Comparison of ENCODE assay signal across 26 cellular contexts in the genomic region with DNA sequence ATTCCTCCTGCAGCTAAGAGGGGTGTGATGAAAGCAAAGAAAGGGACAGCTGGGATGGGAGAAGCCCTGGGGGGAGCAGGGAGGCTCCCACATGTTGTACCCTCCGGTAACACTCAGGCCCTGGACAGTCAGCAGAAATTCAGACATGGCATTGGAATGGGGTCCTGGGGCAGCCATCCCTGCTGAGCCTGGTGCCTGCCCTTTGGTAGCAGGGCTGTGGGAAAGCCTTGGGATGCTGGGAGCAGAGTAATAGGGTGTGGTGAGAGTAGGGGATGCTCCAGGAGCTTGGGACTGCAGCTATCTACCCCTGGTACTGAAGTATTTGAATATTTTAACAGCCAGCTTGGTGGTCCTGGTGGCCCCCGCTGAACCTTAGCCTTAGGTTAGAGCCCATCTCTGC. TPM values are rescaled to one million over a fixed set of nuclear protein-coding genes. Genes with fewer than 3 reads are reported as not detected.
"Had no signal": no experiment of that assay in that cellular context is flagged by ENCODE, and none has a peak within 500 bp of the region (broad histone marks: within the 10 kb centered on the region; RNA-seq: fewer than 3 reads in every experiment).

No MANE protein-coding gene starts in this region.

- H3K4me1 ChIP-seq: colonic mucosa had no signal

- H3K27me3 ChIP-seq: colonic mucosa, right atrium auricular region, testis had no signal

- ATAC-seq: activated CD8-positive, alpha-beta memory T cell treated with anti-CD3 and anti-CD28 coated beads, Interleukin-2, amount 10 ng/mL, durations not matched to agents 7 days and 5 days; activated T-helper 17 cell treated with anti-CD3 and anti-CD28 coated beads, Interleukin-2, amount 50 U/mL, for 72 hours; mucosa of descending colon; naive thymus-derived CD4-positive, alpha-beta T cell; stimulated activated effector memory CD8-positive, alpha-beta T cell treated with anti-CD3 and anti-CD28 coated beads, Interleukin-12 subunit alpha, Interleukin-12 subunit beta, amount 100 ng/mL, for 72 hours had no signal

- H3K36me3 Mint-ChIP-seq: activated CD8-positive, alpha-beta memory T cell treated with anti-CD3 and anti-CD28 coated beads, Interleukin-2, amount 10 ng/mL, durations not matched to agents 7 days and 5 days; activated naive CD8-positive, alpha-beta T cell treated with anti-CD3 and anti-CD28 coated beads for 36 hours; naive thymus-derived CD4-positive, alpha-beta T cell; stimulated activated effector memory CD8-positive, alpha-beta T cell treated with anti-CD3 and anti-CD28 coated beads, Interleukin-12 subunit alpha, Interleukin-12 subunit beta, amount 100 ng/mL, for 72 hours had no signal

- H3K27ac Mint-ChIP-seq: activated CD4-positive, alpha-beta memory T cell treated with anti-CD3 and anti-CD28 coated beads, Interleukin-2, amount 10 ng/mL, durations not matched to agents 7 days and 5 days; activated CD8-positive, alpha-beta memory T cell treated with anti-CD3 and anti-CD28 coated beads, Interleukin-2, amount 10 ng/mL, durations not matched to agents 7 days and 5 days; activated naive CD8-positive, alpha-beta T cell treated with anti-CD3 and anti-CD28 coated beads for 36 hours; activated T-helper 17 cell treated with anti-CD3 and anti-CD28 coated beads, Interleukin-2, amount 50 U/mL, for 72 hours; stimulated activated effector memory CD8-positive, alpha-beta T cell treated with anti-CD3 and anti-CD28 coated beads, Interleukin-12 subunit alpha, Interleukin-12 subunit beta, amount 100 ng/mL, for 72 hours had no signal

- H3K9me3 Mint-ChIP-seq: activated CD4-positive, alpha-beta memory T cell treated with anti-CD3 and anti-CD28 coated beads, Interleukin-2, amount 10 ng/mL, durations not matched to agents 7 days and 5 days; activated naive CD8-positive, alpha-beta T cell treated with anti-CD3 and anti-CD28 coated beads for 36 hours; activated T-helper 17 cell treated with anti-CD3 and anti-CD28 coated beads, Interleukin-2, amount 50 U/mL, for 72 hours; naive thymus-derived CD4-positive, alpha-beta T cell; stimulated activated effector memory CD8-positive, alpha-beta T cell treated with anti-CD3 and anti-CD28 coated beads, Interleukin-12 subunit alpha, Interleukin-12 subunit beta, amount 100 ng/mL, for 72 hours had no signal

- H3K4me3 Mint-ChIP-seq: activated CD4-positive, alpha-beta memory T cell treated with anti-CD3 and anti-CD28 coated beads, Interleukin-2, amount 10 ng/mL, durations not matched to agents 7 days and 5 days; activated CD8-positive, alpha-beta memory T cell treated with anti-CD3 and anti-CD28 coated beads, Interleukin-2, amount 10 ng/mL, durations not matched to agents 7 days and 5 days; activated naive CD8-positive, alpha-beta T cell treated with anti-CD3 and anti-CD28 coated beads for 36 hours; activated T-helper 17 cell treated with anti-CD3 and anti-CD28 coated beads, Interleukin-2, amount 50 U/mL, for 72 hours; naive thymus-derived CD4-positive, alpha-beta T cell; stimulated activated effector memory CD8-positive, alpha-beta T cell treated with anti-CD3 and anti-CD28 coated beads, Interleukin-12 subunit alpha, Interleukin-12 subunit beta, amount 100 ng/mL, for 72 hours had no signal

- H3K27ac ChIP-seq: colonic mucosa, testis had no signal

- H3K36me3 ChIP-seq: colonic mucosa, right atrium auricular region, stomach had no signal

- H3K4me3 ChIP-seq: colonic mucosa, mucosa of descending colon, right atrium auricular region, skin epidermis, stomach, testis had no signal

- H3K4me1 Mint-ChIP-seq: activated CD4-positive, alpha-beta memory T cell treated with anti-CD3 and anti-CD28 coated beads, Interleukin-2, amount 10 ng/mL, durations not matched to agents 7 days and 5 days; activated CD8-positive, alpha-beta memory T cell treated with anti-CD3 and anti-CD28 coated beads, Interleukin-2, amount 10 ng/mL, durations not matched to agents 7 days and 5 days; activated naive CD8-positive, alpha-beta T cell treated with anti-CD3 and anti-CD28 coated beads for 36 hours; activated T-helper 17 cell treated with anti-CD3 and anti-CD28 coated beads, Interleukin-2, amount 50 U/mL, for 72 hours; stimulated activated effector memory CD8-positive, alpha-beta T cell treated with anti-CD3 and anti-CD28 coated beads, Interleukin-12 subunit alpha, Interleukin-12 subunit beta, amount 100 ng/mL, for 72 hours had no signal

- H3K9me3 ChIP-seq: colonic mucosa, mucosa of descending colon, right atrium auricular region, stomach, testis had no signal

- DNase-seq: activated CD4-positive, alpha-beta memory T cell treated with anti-CD3 and anti-CD28 coated beads, Interleukin-2, amount 10 ng/mL, durations not matched to agents 7 days and 5 days; activated CD4-positive, alpha-beta T cell treated with anti-CD3 and anti-CD28 coated beads for 48 hours; activated CD4-positive, CD25-positive, alpha-beta regulatory T cell; activated CD8-positive, alpha-beta memory T cell treated with anti-CD3 and anti-CD28 coated beads, Interleukin-2, amount 10 ng/mL, durations not matched to agents 7 days and 5 days; activated naive CD4-positive, alpha-beta T cell; activated naive CD8-positive, alpha-beta T cell treated with anti-CD3 and anti-CD28 coated beads for 36 hours; activated T-cell treated with anti-CD3 and anti-CD28 coated beads, Interleukin-2, amount 50 U/mL, for 1 hour; amniotic stem cell; central memory CD4-positive, alpha-beta T cell; colonic mucosa; foreskin melanocyte; glutamatergic neuron; islet precursor cell; mammary epithelial cell; naive thymus-derived CD4-positive, alpha-beta T cell; stimulated activated CD4-positive, alpha-beta T cell treated with anti-CD3 and anti-CD28 coated beads, Interleukin-4, amount 100 ng/mL, for 1 hour; T-helper 1 cell; T-helper 9 cell had no signal

RNA-seq across cellular contexts. Expression of a gene that starts 56.8 kb away (rescaled TPM):
- total RNA-seq: urinary bladder had no signal
